Comparison of ENCODE assay signal across 8 cellular contexts in the genomic region with DNA sequence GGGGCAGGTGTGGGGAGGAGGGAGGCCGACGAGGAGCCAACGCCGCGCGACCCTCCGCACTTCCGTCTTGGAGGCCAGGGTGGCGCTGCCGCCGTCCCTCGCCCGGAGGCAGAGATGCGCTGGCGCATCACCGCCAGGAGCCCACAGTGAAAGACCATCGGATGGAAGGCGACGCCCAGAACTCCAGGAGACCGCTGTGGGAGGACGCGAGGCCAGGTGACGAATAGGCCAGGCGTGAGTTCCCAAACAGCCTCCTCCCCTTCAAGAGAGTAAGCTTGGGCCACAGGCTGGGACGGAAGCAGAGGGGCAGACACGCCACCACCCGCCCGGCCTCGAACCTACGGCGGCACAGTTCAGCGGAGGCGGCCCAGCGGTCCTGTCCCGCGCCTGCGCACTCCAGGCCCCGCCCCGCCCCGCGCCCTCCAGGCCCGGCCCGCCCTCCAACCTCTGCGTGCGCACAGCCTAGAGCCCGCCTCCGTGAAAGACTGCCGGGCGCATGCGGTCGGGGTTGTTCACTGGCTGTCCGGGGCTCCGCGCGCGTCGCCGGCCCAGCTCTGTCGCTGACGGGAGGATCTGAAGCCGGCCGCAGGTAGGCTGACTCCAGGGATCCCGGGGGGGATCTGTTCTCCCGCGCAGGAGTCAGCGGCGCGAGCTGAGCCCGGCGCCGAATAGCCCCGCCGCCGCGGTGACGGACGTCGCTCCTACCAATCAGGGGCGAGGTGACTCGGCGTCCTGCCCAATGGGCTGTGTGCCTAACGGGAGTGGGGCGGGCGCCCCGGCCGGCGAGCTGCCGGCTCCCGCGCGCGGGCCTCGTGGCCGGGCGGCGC. TPM values are rescaled to one million over a fixed set of nuclear protein-coding genes. Genes with fewer than 3 reads are reported as not detected.
DNase-seq lines count a peak whose midpoint lies in the region; ATAC-seq, FAIRE-seq and TF ChIP-seq lines count a peak whose summit lies in the region.

A gene with protein sequence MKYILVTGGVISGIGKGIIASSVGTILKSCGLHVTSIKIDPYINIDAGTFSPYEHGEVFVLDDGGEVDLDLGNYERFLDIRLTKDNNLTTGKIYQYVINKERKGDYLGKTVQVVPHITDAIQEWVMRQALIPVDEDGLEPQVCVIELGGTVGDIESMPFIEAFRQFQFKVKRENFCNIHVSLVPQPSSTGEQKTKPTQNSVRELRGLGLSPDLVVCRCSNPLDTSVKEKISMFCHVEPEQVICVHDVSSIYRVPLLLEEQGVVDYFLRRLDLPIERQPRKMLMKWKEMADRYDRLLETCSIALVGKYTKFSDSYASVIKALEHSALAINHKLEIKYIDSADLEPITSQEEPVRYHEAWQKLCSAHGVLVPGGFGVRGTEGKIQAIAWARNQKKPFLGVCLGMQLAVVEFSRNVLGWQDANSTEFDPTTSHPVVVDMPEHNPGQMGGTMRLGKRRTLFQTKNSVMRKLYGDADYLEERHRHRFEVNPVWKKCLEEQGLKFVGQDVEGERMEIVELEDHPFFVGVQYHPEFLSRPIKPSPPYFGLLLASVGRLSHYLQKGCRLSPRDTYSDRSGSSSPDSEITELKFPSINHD (plus strand): TSS at position 456 of the 827 bp plus-strand sequence. CDS start 3,595 bp downstream, outside the sequence.

- peak within 1 kb of the TSS; percentile 75 for H3K4me3 ChIP-seq in fibroblast of mammary gland (ENCODE audit: control insufficient read depth, low read depth, low read length)

- peaks cover 11% of the 10 kb centered on the region for H3K4me1 ChIP-seq in ES-I3 (ENCODE audit: insufficient read depth, low read length)

- no peaks in the 10 kb centered on the region for H3K9me3 ChIP-seq in ES-I3 (ENCODE audit: control insufficient read depth, insufficient read depth, low read length)

- H3K27ac ChIP-seq in RWPE1 = peak within 1 kb of the TSS; percentile 94

- no peaks in the 10 kb centered on the region for H3K27me3 Mint-ChIP-seq in activated T-helper 17 cell treated with anti-CD3 and anti-CD28 coated beads, Interleukin-2, amount 50 U/mL, for 72 hours
- H3K27me3 Mint-ChIP-seq in naive thymus-derived CD8-positive, alpha-beta T cell = no peaks in the 10 kb centered on the region

- H3K4me1 Mint-ChIP-seq in activated T-helper 17 cell treated with anti-CD3 and anti-CD28 coated beads, Interleukin-2, amount 50 U/mL, for 72 hours = peaks cover 28% of the 10 kb centered on the region
- peaks cover 23 to 37% (median 24%) of the 10 kb centered on the region in 4 donors for H3K4me1 Mint-ChIP-seq in naive thymus-derived CD8-positive, alpha-beta T cell

- TF ChIP-seq POLR2A in H54 (IDR thresholded peaks at IDR 0.05; ENCODE audit: low read depth, low read length) = peak; percentile 75

- peak; percentile 88 for ATAC-seq in activated T-helper 17 cell treated with anti-CD3 and anti-CD28 coated beads, Interleukin-2, amount 50 U/mL, for 72 hours (replicated peaks)
- peak; percentile 88 to 89 for ATAC-seq in naive thymus-derived CD8-positive, alpha-beta T cell

- H3K9me3 Mint-ChIP-seq in activated T-helper 17 cell treated with anti-CD3 and anti-CD28 coated beads, Interleukin-2, amount 50 U/mL, for 72 hours = no peaks in the 10 kb centered on the region
- H3K9me3 Mint-ChIP-seq in naive thymus-derived CD8-positive, alpha-beta T cell = no peaks in the 10 kb centered on the region

- CTCF ChIA-PET in RWPE1 (lab: Yijun Ruan, JAX) = interaction anchor here (0.5 to 1.0 kb wide), 3 partner anchors 18 to 1320 kb away, joined by 3 to 4 read pairs (median 4); no protein-coding TSS in a partner anchor

- peaks cover 8% of the 10 kb centered on the region; the same call in 1 of the 2 replicates for H3K36me3 ChIP-seq in ES-I3 (ENCODE audit: insufficient read depth, low read length)

- H3K27ac Mint-ChIP-seq in activated T-helper 17 cell treated with anti-CD3 and anti-CD28 coated beads, Interleukin-2, amount 50 U/mL, for 72 hours = peak within 1 kb of the TSS; percentile 88
- H3K27ac Mint-ChIP-seq in naive thymus-derived CD8-positive, alpha-beta T cell = peak within 1 kb of the TSS; percentile 83 to 99 (median 98)

- DNase-seq in H54 (ENCODE audit: insufficient read length, low spot score) = peak; percentile 96
- DNase-seq in LoVo (ENCODE audit: low spot score) = peak; percentile 91
- peak; percentile 97 for DNase-seq in RWPE1 (ENCODE audit: low spot score)
- DNase-seq in fibroblast of mammary gland (ENCODE audit: low read depth) = peak; percentile 90
- DNase-seq in naive thymus-derived CD8-positive, alpha-beta T cell = peak; percentile 89 to 98 (median 96)
- peak; percentile 90 to 98 (median 94) for DNase-seq in stimulated activated naive CD4-positive, alpha-beta T cell (lab: John Stamatoyannopoulos, UW)

- peak within 1 kb of the TSS; percentile 64 for H3K9ac ChIP-seq in ES-I3 (ENCODE audit: low read depth, low read length)

- peaks cover 41% of the 10 kb centered on the region for H3K36me3 Mint-ChIP-seq in activated T-helper 17 cell treated with anti-CD3 and anti-CD28 coated beads, Interleukin-2, amount 50 U/mL, for 72 hours (ENCODE audit: low read depth)
- peaks cover 6 to 18% (median 10%) of the 10 kb centered on the region in 3 donors for H3K36me3 Mint-ChIP-seq in naive thymus-derived CD8-positive, alpha-beta T cell

- TF ChIP-seq CTCF in RWPE1 (conservative IDR thresholded peaks at IDR 0.05; ENCODE audit: low read depth) = no peak
- TF ChIP-seq CTCF in fibroblast of mammary gland (conservative IDR thresholded peaks at IDR 0.05; ENCODE audit: control insufficient read depth, insufficient read depth, low read depth, low read length) = no peak

- H3K4me3 Mint-ChIP-seq in activated T-helper 17 cell treated with anti-CD3 and anti-CD28 coated beads, Interleukin-2, amount 50 U/mL, for 72 hours = peak within 1 kb of the TSS; percentile 84
- H3K4me3 Mint-ChIP-seq in naive thymus-derived CD8-positive, alpha-beta T cell = peak within 1 kb of the TSS; percentile 81 to 99 (median 96)

- no peak for FAIRE-seq in H54 (lab: Jason Lieb, UNC)

- POLR2A ChIA-PET in RWPE1 (lab: Yijun Ruan, JAX; ENCODE audit: low non-redundant PET) = interaction anchor here (0.9 kb wide), 1 partner anchor 24 kb away, joined by 5 read pairs; no protein-coding TSS in a partner anchor
- POLR2A ChIA-PET in naive thymus-derived CD8-positive, alpha-beta T cell (lab: Charles Lee) = interaction anchor here (0.6 to 2.8 kb wide), 10 partner anchors 13 to 1987 kb away, joined by 3 to 28 read pairs (median 4); a partner anchor contains a TSS

RNA-seq across cellular contexts. Expression of the gene that starts here (rescaled TPM):
- total RNA-seq in activated T-helper 17 cell treated with anti-CD3 and anti-CD28 coated beads, Interleukin-2, amount 50 U/mL, for 72 hours = 100 to 1,000 TPM in 1 of 2 donors, 10 to 100 TPM in 1; 46.3 to 102 TPM
- total RNA-seq in naive thymus-derived CD8-positive, alpha-beta T cell = 10 to 100 TPM; 22.5 to 25.6 TPM
- polyA plus RNA-seq in naive thymus-derived CD8-positive, alpha-beta T cell = 10 to 100 TPM; 12.7 to 21.3 (median 19.0) TPM

Comparison
In these comparisons a context has a peak if more than half of its experiments do, and no peak if none do; other contexts are left out.
1. Peak in every context shown above with its lines: DNase-seq, ATAC-seq, H3K4me3 ChIP-seq and H3K27ac ChIP-seq.